In the genomic region with DNA sequence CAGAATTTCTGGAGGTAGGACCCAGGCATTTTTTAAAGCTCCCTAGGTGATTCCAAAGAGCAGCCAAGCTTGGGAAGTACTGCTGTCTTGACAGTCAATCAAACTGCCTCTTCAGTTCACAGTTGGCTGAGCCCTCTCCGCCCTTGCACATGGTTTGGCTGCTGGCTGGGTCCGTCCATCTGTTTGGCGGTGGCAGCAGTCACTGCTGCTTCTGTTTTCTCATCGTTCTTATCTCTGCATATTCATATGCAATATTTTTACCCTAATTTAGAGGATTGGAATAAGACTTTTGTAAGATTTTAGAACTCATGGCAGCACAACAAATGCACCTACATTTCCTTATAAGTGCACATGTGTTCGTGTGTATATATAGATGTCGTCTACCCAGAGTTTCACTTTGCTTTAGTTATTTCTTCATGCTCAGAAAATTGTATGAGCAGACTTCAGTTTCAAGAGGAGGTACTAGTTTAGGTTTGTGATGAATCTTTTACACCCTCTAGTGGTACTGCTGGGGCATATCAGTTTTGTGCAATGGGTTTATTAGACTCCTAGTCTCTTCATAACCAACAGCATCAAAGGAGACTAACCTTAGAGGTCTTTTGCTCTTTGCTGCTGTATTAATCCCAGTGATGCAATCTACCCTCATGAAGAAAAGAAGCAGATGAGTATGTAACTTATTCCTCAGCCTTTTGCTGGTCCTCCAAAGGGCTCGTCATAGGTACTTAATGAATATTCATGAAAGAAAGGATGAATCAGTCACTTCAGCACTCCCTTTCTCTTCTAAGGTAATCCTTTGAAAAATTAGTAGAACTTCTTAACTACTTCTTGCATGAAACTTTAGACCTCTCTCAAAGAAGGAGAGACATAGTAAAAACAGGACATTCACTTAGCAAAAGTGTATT, we compare ENCODE assay signal across 9 cellular contexts. TPM values are rescaled to one million over a fixed set of nuclear protein-coding genes. Genes with fewer than 3 reads are reported as not detected.
DNase-seq lines count a peak whose midpoint lies in the region; ATAC-seq and TF ChIP-seq lines count a peak whose summit lies in the region.
"Had no signal": no experiment of that assay in that cellular context is flagged by ENCODE, and none has a peak within 500 bp of the region (broad histone marks: within the 10 kb centered on the region; RNA-seq: fewer than 3 reads in every experiment).

No MANE protein-coding gene starts in this region.

- H3K4me3 ChIP-seq in ascending aorta (peak overlapping the region; percentile 38 to 51), skeletal muscle satellite cell (ENCODE audit: low read length) (peak overlapping the region; percentile 72)

- DNase-seq in activated CD4-positive, CD25-positive, alpha-beta regulatory T cell treated with anti-CD3 and anti-CD28 coated beads, Interleukin-2, amount 50 U/mL, for 72 hours, result no peak
- DNase-seq in NCI-H69 (lab: John Stamatoyannopoulos, UW) (peak; percentile 78), ascending aorta (ENCODE audit: low spot score in 2 of 2) (no peak), hepatic stellate cell (ENCODE audit: low spot score) (peak; percentile 43)

- H3K9me3 ChIP-seq in ascending aorta, result no peaks in the 10 kb centered on the region
- H3K9me3 ChIP-seq in skeletal muscle satellite cell (replicated peaks; ENCODE audit: low read length), result no peaks in the 10 kb centered on the region
- H3K9me3 ChIP-seq: neutrophil had no signal

- peak; percentile 71 to 72 for ATAC-seq in activated CD4-positive, CD25-positive, alpha-beta regulatory T cell treated with anti-CD3 and anti-CD28 coated beads, Interleukin-2, amount 50 U/mL, for 24 hours
- ATAC-seq in GM21381 (IDR thresholded peaks at IDR 0.05; ENCODE audit: unreplicated experiment) (peak; percentile 80), HG03565 (IDR thresholded peaks at IDR 0.05; ENCODE audit: unreplicated experiment) (peak; percentile 78)

- H3K27me3 ChIP-seq in ascending aorta (no peaks in the 10 kb centered on the region), skeletal muscle satellite cell (ENCODE audit: control insufficient read depth, insufficient read depth, low read length) (no peaks in the 10 kb centered on the region)
- H3K27me3 ChIP-seq: neutrophil had no signal

- H3K27ac ChIP-seq in ascending aorta, result no peak overlapping the region
- H3K27ac ChIP-seq: neutrophil had no signal

- intact Hi-C loops in ascending aorta (cut with DNase I), result loop anchor here (1.0 kb wide), 1 partner anchor 769 kb away; no protein-coding TSS in a partner anchor

- H3K9ac ChIP-seq in skeletal muscle satellite cell (ENCODE audit: low read depth, low read length), result no peak overlapping the region

- H3K4me2 ChIP-seq in skeletal muscle satellite cell (ENCODE audit: low read length), result peak overlapping the region; percentile 87

- TF ChIP-seq CTCF in ascending aorta (IDR thresholded peaks at IDR 0.05), result peak; percentile 61 to 77 (median 77)

- no peaks in the 10 kb centered on the region for H3K4me1 ChIP-seq in ascending aorta
- peaks cover 11% of the 10 kb centered on the region for H3K4me1 ChIP-seq in skeletal muscle satellite cell (ENCODE audit: control insufficient read depth, insufficient read depth, low read length)

- no peaks in the 10 kb centered on the region for H3K36me3 ChIP-seq in ascending aorta
- H3K36me3 ChIP-seq in skeletal muscle satellite cell (ENCODE audit: insufficient read depth, low read length), result no peaks in the 10 kb centered on the region
- H3K36me3 ChIP-seq: neutrophil had no signal

RNA-seq across cellular contexts. Expression of gene KHDC1L, which starts 44.3 kb away (rescaled TPM):
- total RNA-seq in ascending aorta, result not detected
- total RNA-seq in skeletal muscle satellite cell (2012; rRNA removed), result 0.44 TPM in 1 of 2 replicates, not detected in the other

Comparison
In these comparisons a context has a peak if more than half of its experiments do, and no peak if none do; other contexts are left out.
1. DNase-seq: peak in NCI-H69 (single experiment) and hepatic stellate cell (single experiment); none in activated CD4-positive, CD25-positive, alpha-beta regulatory T cell treated with anti-CD3 and anti-CD28 coated beads, Interleukin-2, amount 50 U/mL, for 72 hours (single experiment) and ascending aorta (0 of 2).
2. Peak in every context shown above with its lines, with median percentiles within 50 percentile points of each other: ATAC-seq.